Comparison of ENCODE assay signal across 19 cellular contexts in the genomic region with DNA sequence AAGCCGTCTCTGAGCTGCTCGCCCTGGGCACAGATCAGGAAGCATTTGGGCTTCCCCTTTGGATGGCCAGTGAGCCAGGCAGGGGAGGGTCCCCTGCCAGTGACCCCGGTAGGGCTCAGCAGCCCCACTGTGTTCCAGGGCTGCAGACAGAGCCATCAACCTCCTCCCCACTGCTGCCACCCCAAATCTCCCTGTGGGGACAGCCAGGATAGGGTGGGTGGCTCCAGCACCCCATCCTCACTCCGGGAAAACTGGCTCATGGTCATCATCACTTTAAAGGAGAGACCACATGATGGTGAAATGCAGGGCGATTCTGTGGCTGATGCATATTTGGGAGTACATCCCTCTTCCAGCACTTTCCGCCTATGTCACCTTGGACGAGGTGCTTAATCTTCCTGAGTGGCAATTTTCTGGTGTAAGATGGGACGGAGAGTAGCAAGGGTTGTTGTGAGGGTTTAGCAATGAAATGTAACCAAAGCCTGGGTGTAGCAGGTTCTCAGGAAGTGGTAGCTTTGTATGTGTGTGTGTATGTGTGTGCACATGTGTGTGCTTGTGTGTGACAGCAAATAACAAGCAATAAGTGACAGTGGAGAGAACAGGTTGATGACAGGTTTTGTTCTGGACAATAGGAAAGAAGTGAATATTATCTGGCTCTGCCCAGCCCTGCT.
DNase-seq lines count a peak whose midpoint lies in the region; ATAC-seq, FAIRE-seq and TF ChIP-seq lines count a peak whose summit lies in the region.
"Had no signal": no experiment of that assay in that cellular context is flagged by ENCODE, and none has a peak within 500 bp of the region (broad histone marks: within the 10 kb centered on the region; RNA-seq: fewer than 3 reads in every experiment).

No MANE protein-coding gene starts in this region.

- H3K4me3 Mint-ChIP-seq in activated CD8-positive, alpha-beta T cell treated with anti-CD3 and anti-CD28 coated beads for 36 hours = no peak overlapping the region
- no peak overlapping the region for H3K4me3 Mint-ChIP-seq in activated CD8-positive, alpha-beta T cell treated with anti-CD3 and anti-CD28 coated beads, Interleukin-2, amount 10 ng/mL, durations not matched to agents 7 days and 5 days
- H3K4me3 Mint-ChIP-seq: activated naive CD8-positive, alpha-beta T cell treated with anti-CD3 and anti-CD28 coated beads, Interleukin-2, amount 50 U/mL, for 24 hours had no signal

- no peaks in the 10 kb centered on the region for H3K79me1 ChIP-seq in H1 (ENCODE audit: low read depth, low read length)

- H4K5ac ChIP-seq in H1 (ENCODE audit: insufficient read length, low read depth, low read length) = no peak overlapping the region

- no peak for TF ChIP-seq POLR2A in H1 (IDR thresholded peaks at IDR 0.05; ENCODE audit: control extremely low read depth in 1 of 2, low read depth in 2 of 2, low read length in 2 of 2)
- TF ChIP-seq POLR2A in sigmoid colon (IDR thresholded peaks at IDR 0.05) = no peak
- no peak for TF ChIP-seq POLR2A in uterus (IDR thresholded peaks at IDR 0.05)

- ATAC-seq in activated CD8-positive, alpha-beta T cell treated with anti-CD3 and anti-CD28 coated beads for 36 hours = peak; percentile 45
- no peak for ATAC-seq in activated CD8-positive, alpha-beta T cell treated with anti-CD3 and anti-CD28 coated beads, Interleukin-2, amount 10 ng/mL, durations not matched to agents 7 days and 5 days
- ATAC-seq in psoas muscle = no peak
- ATAC-seq in GM18498 (IDR thresholded peaks at IDR 0.05; ENCODE audit: unreplicated experiment) = no peak
- ATAC-seq: activated naive CD8-positive, alpha-beta T cell treated with anti-CD3 and anti-CD28 coated beads, Interleukin-2, amount 50 U/mL, for 24 hours; right lobe of liver had no signal

- H3K27me3 Mint-ChIP-seq in activated CD8-positive, alpha-beta T cell treated with anti-CD3 and anti-CD28 coated beads for 36 hours = peaks cover 2% of the 10 kb centered on the region
- peaks cover 25% of the 10 kb centered on the region for H3K27me3 Mint-ChIP-seq in activated CD8-positive, alpha-beta T cell treated with anti-CD3 and anti-CD28 coated beads, Interleukin-2, amount 10 ng/mL, durations not matched to agents 7 days and 5 days (ENCODE audit: low read depth)
- H3K27me3 Mint-ChIP-seq: activated naive CD8-positive, alpha-beta T cell treated with anti-CD3 and anti-CD28 coated beads, Interleukin-2, amount 50 U/mL, for 24 hours had no signal

- no peaks in the 10 kb centered on the region for H3K79me2 ChIP-seq in H1 (ENCODE audit: control insufficient read depth in 1 of 2, insufficient read depth in 2 of 2, low read length in 2 of 2)

- H3K27me3 ChIP-seq in H1 (replicated peaks in 1 of 4; ENCODE audit: control insufficient read depth in 3 of 4, extremely low read depth in 1 of 4, insufficient read depth in 3 of 4, low read length in 3 of 4) (no peaks in the 10 kb centered on the region), sigmoid colon (no peaks in the 10 kb centered on the region), psoas muscle (ENCODE audit: insufficient read depth in 3 of 3, low read length in 2 of 3) (no peaks in the 10 kb centered on the region), uterus (no peaks in the 10 kb centered on the region)
- H3K27me3 ChIP-seq: BLaER1, MG63, right lobe of liver, upper lobe of left lung had no signal

- H3K14ac ChIP-seq in H1 (ENCODE audit: insufficient read length) = no peak overlapping the region

- no peak overlapping the region for H4K91ac ChIP-seq in H1 (replicated peaks; ENCODE audit: insufficient read length, low read length)

- no peak overlapping the region for H3K4me2 ChIP-seq in H1 (ENCODE audit: insufficient read depth in 1 of 2, low read depth in 2 of 2, low read length in 2 of 2)
- H3K4me2 ChIP-seq: BLaER1 had no signal

- 89% methylated on average over 8 of the region's 8 CpGs; no CpG with 5 or more reads in 1 of the 2 experiments for WGBS in H1 (ENCODE audit: extremely low coverage in 1 of 2, insufficient coverage in 1 of 2, insufficient read length in 1 of 2, insufficient replicate concordance in 2 of 2, low coverage in 1 of 2, low lambda C conversion rate in 2 of 2, missing lambda C conversion rate in 1 of 2), 2 experiments
- 78 to 80% methylated on average over 8 of the region's 8 CpGs for WGBS in sigmoid colon, 2 donors
- WGBS in psoas muscle, 3 donors = 64 to 74% (median 67%) methylated on average over 8 of the region's 8 CpGs

- H3K27ac ChIP-seq in H1 (ENCODE audit: low read depth, low read length) (no peak overlapping the region), sigmoid colon (no peak overlapping the region), psoas muscle (no peak overlapping the region), uterus (no peak overlapping the region)
- H3K27ac ChIP-seq: BLaER1, right lobe of liver, upper lobe of left lung had no signal

- peak; percentile 13 for DNase-seq in activated CD8-positive, alpha-beta T cell treated with anti-CD3 and anti-CD28 coated beads for 36 hours
- DNase-seq in activated CD8-positive, alpha-beta T cell treated with anti-CD3 and anti-CD28 coated beads, Interleukin-2, amount 10 ng/mL, durations not matched to agents 7 days and 5 days = no peak
- DNase-seq in NCI-H146 treated with DMSO at 0.1 percent for 48 hours (lab: John Stamatoyannopoulos, UW; ENCODE audit: unreplicated experiment) = peak; percentile 87
- DNase-seq in H1 (ENCODE audit: low read depth in 1 of 2, low spot score in 2 of 2) = peak in 1 of 2 experiments; percentile 35
- DNase-seq in sigmoid colon = peak; percentile 40
- no peak for DNase-seq in psoas muscle
- DNase-seq in uterus = no peak
- DNase-seq: activated naive CD8-positive, alpha-beta T cell treated with anti-CD3 and anti-CD28 coated beads, Interleukin-2, amount 50 U/mL, for 24 hours; effector memory CD4-positive, alpha-beta T cell; MG63; NCI-H187; NCI-H345; right lobe of liver; SIG-M5; stimulated activated CD8-positive, alpha-beta memory T cell treated with anti-CD3 and anti-CD28 coated beads, Interleukin-4, amount 100 ng/mL, for 48 hours; upper lobe of left lung had no signal

- no peaks in the 10 kb centered on the region for H3K36me3 ChIP-seq in H1 (ENCODE audit: control insufficient read depth in 2 of 4, insufficient read depth in 4 of 4, low read length in 3 of 4)
- no peaks in the 10 kb centered on the region for H3K36me3 ChIP-seq in sigmoid colon
- no peaks in the 10 kb centered on the region for H3K36me3 ChIP-seq in psoas muscle (ENCODE audit: insufficient read depth in 1 of 2, low read depth in 1 of 2)
- no peaks in the 10 kb centered on the region for H3K36me3 ChIP-seq in uterus
- H3K36me3 ChIP-seq: BLaER1, MG63, right lobe of liver, upper lobe of left lung had no signal

- H2BK15ac ChIP-seq in H1 (ENCODE audit: low read length) = no peak overlapping the region

- no peak overlapping the region for H4K8ac ChIP-seq in H1 (ENCODE audit: extremely low read depth, insufficient read depth, low read length)

- H3K23me2 ChIP-seq in H1 (ENCODE audit: low read depth, low read length) = no peaks in the 10 kb centered on the region

- intact Hi-C loops in activated CD8-positive, alpha-beta T cell treated with anti-CD3 and anti-CD28 coated beads for 36 hours (cut with micrococcal nuclease) = no loop called here
- intact Hi-C loops in sigmoid colon (cut with DNase I) = no loop called here
- intact Hi-C loops in psoas muscle (cut with DNase I) = no loop called here
- intact Hi-C loops in uterus (cut with DNase I; ENCODE audit: low total_unique reads) = no loop called here

- H3K4me3 ChIP-seq in H1 (ENCODE audit: extremely low read depth in 1 of 4, insufficient read depth in 2 of 4, low read depth in 3 of 4, low read length in 4 of 4) (no peak overlapping the region), sigmoid colon (no peak overlapping the region), psoas muscle (no peak overlapping the region), uterus (no peak overlapping the region)
- H3K4me3 ChIP-seq: BLaER1, lung, MG63, right lobe of liver, upper lobe of left lung had no signal

- H2AK5ac ChIP-seq in H1 (ENCODE audit: low read depth, low read length) = peak overlapping the region; percentile 2; the same call in 1 of the 2 replicates

- TF ChIP-seq RAD21 in H1 (IDR thresholded peaks at IDR 0.05 in 1 of 2, conservative IDR thresholded peaks at IDR 0.05 in 1 of 2; ENCODE audit: low read depth in 2 of 2, low read length in 2 of 2) = no peak

- H3K23ac ChIP-seq in H1 (ENCODE audit: insufficient read length) = no peak overlapping the region

- H3K9me3 ChIP-seq in H1 (ENCODE audit: insufficient read depth in 2 of 2, low read depth in 1 of 2, low read length in 1 of 2) (no peaks in the 10 kb centered on the region), sigmoid colon (no peaks in the 10 kb centered on the region), psoas muscle (no peaks in the 10 kb centered on the region), uterus (no peaks in the 10 kb centered on the region)
- H3K9me3 ChIP-seq: BLaER1, MG63, right lobe of liver, upper lobe of left lung had no signal

- no peaks in the 10 kb centered on the region for H3K4me1 ChIP-seq in H1 (replicated peaks in 1 of 4; ENCODE audit: control insufficient read depth in 3 of 4, insufficient read depth in 4 of 4, low read length in 3 of 4)
- H3K4me1 ChIP-seq in sigmoid colon = no peaks in the 10 kb centered on the region
- no peaks in the 10 kb centered on the region for H3K4me1 ChIP-seq in psoas muscle
- no peaks in the 10 kb centered on the region for H3K4me1 ChIP-seq in uterus
- H3K4me1 ChIP-seq: BLaER1 had no signal

- TF ChIP-seq EP300 in H1 (IDR thresholded peaks at IDR 0.05; ENCODE audit: borderline replicate concordance in 1 of 2, low read depth in 2 of 2, low read length in 2 of 2) (no peak), sigmoid colon (IDR thresholded peaks at IDR 0.05) (no peak)

- H3K18ac ChIP-seq in H1 (ENCODE audit: extremely low read depth, low read length) = no peak overlapping the region

- H3K9ac ChIP-seq in H1 (replicated peaks in 1 of 4; ENCODE audit: extremely low read depth in 1 of 4, low read depth in 3 of 4, low read length in 3 of 4) = no peak overlapping the region
- H3K9ac ChIP-seq: BLaER1 had no signal

- H2AFZ ChIP-seq in H1 (ENCODE audit: low read length) = no peak overlapping the region

- no peak overlapping the region for H3K56ac ChIP-seq in H1 (replicated peaks; ENCODE audit: insufficient read length, low read depth, low read length)

- H3K4ac ChIP-seq in H1 (replicated peaks; ENCODE audit: insufficient read length, low read depth, low read length) = no peak overlapping the region

- CTCF ChIA-PET in activated CD8-positive, alpha-beta T cell treated with anti-CD3 and anti-CD28 coated beads for 36 hours (lab: Charles Lee) = no interaction called here
- CTCF ChIA-PET in activated CD8-positive, alpha-beta T cell treated with anti-CD3 and anti-CD28 coated beads, Interleukin-2, amount 10 ng/mL, durations not matched to agents 7 days and 5 days (lab: Charles Lee) = no interaction called here
- CTCF ChIA-PET in H1 (lab: Charles Lee; ENCODE audit: partially characterized antibody) = interaction anchor here (1.0 to 3.3 kb wide), 7 partner anchors 15 to 241 kb away, joined by 3 to 13 read pairs (median 3); no protein-coding TSS in a partner anchor

- TF ChIP-seq CTCF in activated CD8-positive, alpha-beta T cell treated with anti-CD3 and anti-CD28 coated beads for 36 hours (IDR thresholded peaks at IDR 0.05) = no peak
- no peak for TF ChIP-seq CTCF in H1 (IDR thresholded peaks at IDR 0.05; ENCODE audit: control extremely low read depth in 1 of 3, insufficient read depth in 1 of 3, low read depth in 1 of 3, low read length in 3 of 3)
- no peak for TF ChIP-seq CTCF in sigmoid colon (IDR thresholded peaks at IDR 0.05)
- TF ChIP-seq CTCF in psoas muscle (IDR thresholded peaks at IDR 0.05) = no peak
- TF ChIP-seq CTCF in uterus (IDR thresholded peaks at IDR 0.05) = no peak

- no peak overlapping the region for H2BK20ac ChIP-seq in H1 (ENCODE audit: low read length)

- no peaks in the 10 kb centered on the region for H4K20me1 ChIP-seq in H1 (replicated peaks in 1 of 2; ENCODE audit: control insufficient read depth in 1 of 2, insufficient read depth in 2 of 2, low read length in 2 of 2)
- H4K20me1 ChIP-seq: BLaER1 had no signal

- no peaks in the 10 kb centered on the region for H3K9me3 Mint-ChIP-seq in activated CD8-positive, alpha-beta T cell treated with anti-CD3 and anti-CD28 coated beads for 36 hours
- no peaks in the 10 kb centered on the region for H3K9me3 Mint-ChIP-seq in activated CD8-positive, alpha-beta T cell treated with anti-CD3 and anti-CD28 coated beads, Interleukin-2, amount 10 ng/mL, durations not matched to agents 7 days and 5 days (ENCODE audit: insufficient read depth)

- no peak overlapping the region for H3K27ac Mint-ChIP-seq in activated CD8-positive, alpha-beta T cell treated with anti-CD3 and anti-CD28 coated beads for 36 hours
- no peak overlapping the region for H3K27ac Mint-ChIP-seq in activated CD8-positive, alpha-beta T cell treated with anti-CD3 and anti-CD28 coated beads, Interleukin-2, amount 10 ng/mL, durations not matched to agents 7 days and 5 days
- H3K27ac Mint-ChIP-seq: activated naive CD8-positive, alpha-beta T cell treated with anti-CD3 and anti-CD28 coated beads, Interleukin-2, amount 50 U/mL, for 24 hours had no signal

- H2BK12ac ChIP-seq in H1 (ENCODE audit: low read depth, low read length) = no peak overlapping the region

- FAIRE-seq in H1 (lab: Jason Lieb, UNC) = no peak

- POLR2A ChIA-PET in activated CD8-positive, alpha-beta T cell treated with anti-CD3 and anti-CD28 coated beads for 36 hours (lab: Charles Lee) = no interaction called here
- POLR2A ChIA-PET in activated CD8-positive, alpha-beta T cell treated with anti-CD3 and anti-CD28 coated beads, Interleukin-2, amount 10 ng/mL, durations not matched to agents 7 days and 5 days (lab: Charles Lee) = no interaction called here
- POLR2A ChIA-PET in H1 (lab: Charles Lee; ENCODE audit: partially characterized antibody) = interaction anchor here (0.6 to 1.6 kb wide), 3 partner anchors 8 to 265 kb away, joined by 3 to 4 read pairs (median 4); partner anchors contain the start of gene C18orf32

- H2BK5ac ChIP-seq in H1 (ENCODE audit: low read depth, low read length) = no peak overlapping the region

- no peak overlapping the region for H2BK120ac ChIP-seq in H1 (replicated peaks; ENCODE audit: low read depth, low read length)

- H3K36me3 Mint-ChIP-seq in activated CD8-positive, alpha-beta T cell treated with anti-CD3 and anti-CD28 coated beads for 36 hours (ENCODE audit: low read depth) = no peaks in the 10 kb centered on the region
- no peaks in the 10 kb centered on the region for H3K36me3 Mint-ChIP-seq in activated CD8-positive, alpha-beta T cell treated with anti-CD3 and anti-CD28 coated beads, Interleukin-2, amount 10 ng/mL, durations not matched to agents 7 days and 5 days (ENCODE audit: low read depth)

- H3K4me1 Mint-ChIP-seq in activated CD8-positive, alpha-beta T cell treated with anti-CD3 and anti-CD28 coated beads for 36 hours (ENCODE audit: low read depth) = peaks cover 17% of the 10 kb centered on the region
- no peaks in the 10 kb centered on the region for H3K4me1 Mint-ChIP-seq in activated CD8-positive, alpha-beta T cell treated with anti-CD3 and anti-CD28 coated beads, Interleukin-2, amount 10 ng/mL, durations not matched to agents 7 days and 5 days (ENCODE audit: low read depth)

Comparison
In these comparisons a context has a peak if more than half of its experiments do, and no peak if none do; other contexts are left out.
1. DNase-seq: peak in activated CD8-positive, alpha-beta T cell treated with anti-CD3 and anti-CD28 coated beads for 36 hours (single experiment), NCI-H146 treated with DMSO at 0.1 percent for 48 hours (single experiment) and sigmoid colon (single experiment); none in activated CD8-positive, alpha-beta T cell treated with anti-CD3 and anti-CD28 coated beads, Interleukin-2, amount 10 ng/mL, durations not matched to agents 7 days and 5 days (single experiment), psoas muscle (0 of 2) and uterus (0 of 2).